In genomic region chr7:130850960-130851359, GRCh38 we compare ENCODE assay signal across 26 cellular contexts.
"Had no signal": no experiment of that assay in that cellular context is flagged by ENCODE, and none has a peak within 500 bp of the region (broad histone marks: within the 10 kb centered on the region; RNA-seq: fewer than 3 reads in every experiment).

No MANE protein-coding gene starts in this region.

- DNase-seq: activated CD4-positive, alpha-beta T cell treated with anti-CD3 and anti-CD28 coated beads for 4 hours; activated CD4-positive, alpha-beta T cell treated with anti-CD3 and anti-CD28 coated beads, Interleukin-2, amount 50 U/mL, for 4 hours; activated CD8-positive, alpha-beta memory T cell treated with anti-CD3 and anti-CD28 coated beads for 24 hours; activated effector memory CD4-positive, alpha-beta T cell treated with anti-CD3 and anti-CD28 coated beads, Interleukin-2, amount 50 U/mL, for 16 hours; activated naive CD4-positive, alpha-beta T cell treated with anti-CD3 and anti-CD28 coated beads, Interleukin-2, amount 10 ng/mL, durations not matched to agents 7 days and 5 days; activated naive CD8-positive, alpha-beta T cell treated with anti-CD3 and anti-CD28 coated beads, Interleukin-2, amount 10 ng/mL, durations not matched to agents 7 days and 5 days; cortex of kidney; gastrocnemius medialis; glutamatergic neuron; left ventricle myocardium inferior; ovary; psoas muscle; sigmoid colon; stimulated activated CD4-positive, alpha-beta T cell treated with anti-CD3 and anti-CD28 coated beads, Interleukin-15, amount 100 ng/mL, for 24 hours; stimulated activated CD4-positive, alpha-beta T cell treated with anti-CD3 and anti-CD28 coated beads, Interleukin-2, amount 100 ng/mL, for 24 hours; stimulated activated naive B cell treated with anti-CD40 and anti-IgM and Interleukin-4, amounts not matched to agents 10 μg/mL and 1 μg/mL and 100 μg/mL, for 72 hours; stomach; T-helper 1 cell; tibial artery; upper lobe of right lung had no signal

- H3K36me3 ChIP-seq: neutrophil, ovary had no signal

- H3K27me3 ChIP-seq: ascending aorta, gastrocnemius medialis, neutrophil, ovary, sigmoid colon, stomach, suprapubic skin, tibial artery, upper lobe of right lung had no signal

- H3K4me1 ChIP-seq: ascending aorta, gastrocnemius medialis, left ventricle myocardium inferior, sigmoid colon, stomach, tibial artery, upper lobe of right lung had no signal

- H3K27ac ChIP-seq: ascending aorta, gastrocnemius medialis, left ventricle myocardium inferior, neutrophil, ovary, psoas muscle, sigmoid colon, stomach, suprapubic skin, tibial artery, upper lobe of right lung, VCaP had no signal

- H3K9me3 ChIP-seq: ascending aorta, gastrocnemius medialis, neutrophil, ovary, psoas muscle, sigmoid colon, suprapubic skin, tibial artery, upper lobe of right lung had no signal

- H3K4me3 ChIP-seq: ascending aorta, gastrocnemius medialis, left ventricle myocardium inferior, lung, ovary, psoas muscle, sigmoid colon, stomach, suprapubic skin, tibial artery, upper lobe of right lung had no signal

- ATAC-seq: esophagus mucosa; gastrocnemius medialis; psoas muscle; stimulated activated naive B cell treated with anti-CD40 and anti-IgM and Interleukin-4, amounts not matched to agents 10 μg/mL and 1 μg/mL and 100 μg/mL, for 72 hours; upper lobe of right lung had no signal
